ENCODE assay signal across 22 cellular contexts in the genomic region with DNA sequence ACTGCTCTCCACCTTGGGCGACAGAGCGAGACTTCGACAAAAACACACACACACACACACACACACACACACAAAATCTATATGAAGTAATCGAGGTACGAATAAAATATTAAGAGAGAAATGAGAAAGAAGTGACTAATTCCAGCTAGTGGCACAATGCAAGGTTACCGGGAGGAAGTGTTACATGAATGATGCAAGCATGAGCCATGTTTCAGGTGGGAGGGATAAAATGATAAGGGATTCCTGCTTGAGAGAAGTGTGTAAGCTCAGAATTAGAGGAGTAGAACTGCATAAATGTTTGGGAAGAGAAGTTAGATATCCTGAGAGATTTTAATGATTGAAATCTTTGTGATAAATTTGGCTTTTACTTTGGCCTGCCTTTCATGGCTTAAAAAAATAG. TPM values are rescaled to one million over a fixed set of nuclear protein-coding genes. Genes with fewer than 3 reads are reported as not detected.
DNase-seq lines count a peak whose midpoint lies in the region; ATAC-seq and TF ChIP-seq lines count a peak whose summit lies in the region.
"Had no signal": no experiment of that assay in that cellular context is flagged by ENCODE, and none has a peak within 500 bp of the region (broad histone marks: within the 10 kb centered on the region; RNA-seq: fewer than 3 reads in every experiment).

No MANE protein-coding gene starts in this region.

- no peaks in the 10 kb centered on the region for H3K9me3 Mint-ChIP-seq in activated CD4-positive, alpha-beta T cell treated with anti-CD3 and anti-CD28 coated beads, Interleukin-2, amount 10 ng/mL, durations not matched to agents 24 days and 14 days

- no peaks in the 10 kb centered on the region for H3K36me3 Mint-ChIP-seq in activated CD4-positive, alpha-beta T cell treated with anti-CD3 and anti-CD28 coated beads, Interleukin-2, amount 10 ng/mL, durations not matched to agents 24 days and 14 days (ENCODE audit: low read depth)
- H3K36me3 Mint-ChIP-seq: CD4-positive, alpha-beta memory T cell had no signal

- H3K27ac Mint-ChIP-seq in activated CD4-positive, alpha-beta T cell treated with anti-CD3 and anti-CD28 coated beads, Interleukin-2, amount 10 ng/mL, durations not matched to agents 24 days and 14 days, result no peak overlapping the region
- H3K27ac Mint-ChIP-seq: CD4-positive, alpha-beta memory T cell had no signal

- H3K4me3 ChIP-seq in epithelial cell of esophagus (ENCODE audit: low read length), result no peak overlapping the region
- H3K4me3 ChIP-seq: GM12878 had no signal

- POLR2A ChIA-PET in RWPE1 (lab: Yijun Ruan, JAX; ENCODE audit: low non-redundant PET), result no interaction called here

- H3K27ac ChIP-seq in RWPE1, result no peak overlapping the region
- H3K27ac ChIP-seq: 22Rv1 had no signal

- CTCF ChIA-PET in RWPE1 (lab: Yijun Ruan, JAX), result interaction anchor here (0.7 to 1.8 kb wide), 2 partner anchors 10 to 18 kb away, joined by 3 to 5 read pairs; no protein-coding TSS in a partner anchor

- TF ChIP-seq CTCF in RWPE1 (conservative IDR thresholded peaks at IDR 0.05; ENCODE audit: low read depth) (no peak), epithelial cell of esophagus (IDR thresholded peaks at IDR 0.05; ENCODE audit: insufficient read depth, low read depth, low read length, missing control alignments) (no peak)

- H3K4me3 Mint-ChIP-seq in activated CD4-positive, alpha-beta T cell treated with anti-CD3 and anti-CD28 coated beads, Interleukin-2, amount 10 ng/mL, durations not matched to agents 24 days and 14 days, result no peak overlapping the region
- H3K4me3 Mint-ChIP-seq: CD4-positive, alpha-beta memory T cell had no signal

- no peak for ATAC-seq in GM19455 (IDR thresholded peaks at IDR 0.05; ENCODE audit: unreplicated experiment)
- ATAC-seq: GM12878, HepG2 had no signal

- peaks cover 2% of the 10 kb centered on the region for H3K27me3 Mint-ChIP-seq in activated CD4-positive, alpha-beta T cell treated with anti-CD3 and anti-CD28 coated beads, Interleukin-2, amount 10 ng/mL, durations not matched to agents 24 days and 14 days

- DNase-seq in NCI-H510A treated with DMSO at 0.1 percent for 48 hours (lab: John Stamatoyannopoulos, UW), result peak; percentile 8
- no peak for DNase-seq in NCI-H510A (lab: John Stamatoyannopoulos, UW)
- DNase-seq in RWPE1 (ENCODE audit: low spot score), result peak; percentile 76
- DNase-seq in epithelial cell of esophagus (ENCODE audit: low read depth), result peak; percentile 79
- no peak for DNase-seq in HuH-7 (ENCODE audit: low spot score)
- DNase-seq in activated CD4-positive, alpha-beta T cell treated with anti-CD3 and anti-CD28 coated beads, Interleukin-2, amount 10 ng/mL, durations not matched to agents 24 days and 14 days, result no peak
- DNase-seq in NCI-H2196 (lab: John Stamatoyannopoulos, UW; ENCODE audit: unreplicated experiment), result no peak
- DNase-seq: BE2C; CD4-positive, alpha-beta memory T cell; DMS79; GDM1; GOT3; Karpas-422; NCI-H1105 treated with DMSO at 0.1 percent for 48 hours; NCI-H1694 treated with DMSO at 0.1 percent for 48 hours; OCI-M1; SW 1271 had no signal

- intact Hi-C loops in activated CD4-positive, alpha-beta T cell treated with anti-CD3 and anti-CD28 coated beads, Interleukin-2, amount 10 ng/mL, durations not matched to agents 24 days and 14 days (cut with micrococcal nuclease), result no loop called here

- H3K4me1 Mint-ChIP-seq in activated CD4-positive, alpha-beta T cell treated with anti-CD3 and anti-CD28 coated beads, Interleukin-2, amount 10 ng/mL, durations not matched to agents 24 days and 14 days, result no peaks in the 10 kb centered on the region
- H3K4me1 Mint-ChIP-seq: CD4-positive, alpha-beta memory T cell had no signal

RNA-seq across cellular contexts. Expression of gene HAPLN1, which starts 18.8 kb away (rescaled TPM):
- not detected in 2 replicates for total RNA-seq in activated CD4-positive, alpha-beta T cell treated with anti-CD3 and anti-CD28 coated beads, Interleukin-2, amount 10 ng/mL, durations not matched to agents 24 days and 14 days
- total RNA-seq: CD4-positive, alpha-beta memory T cell; HepG2; SK-MEL-5 had no signal

Comparison
In these comparisons a context has a peak if more than half of its experiments do, and no peak if none do; other contexts are left out.
1. DNase-seq: peak in NCI-H510A treated with DMSO at 0.1 percent for 48 hours (single experiment), RWPE1 (single experiment) and epithelial cell of esophagus (single experiment); none in NCI-H510A (single experiment), HuH-7 (single experiment), activated CD4-positive, alpha-beta T cell treated with anti-CD3 and anti-CD28 coated beads, Interleukin-2, amount 10 ng/mL, durations not matched to agents 24 days and 14 days (single experiment) and NCI-H2196 (single experiment).